In genomic region chr2:196551014-196551413, GRCh38 we compare ENCODE assay signal across 22 cellular contexts.
"Had no signal": no experiment of that assay in that cellular context is flagged by ENCODE, and none has a peak within 500 bp of the region (broad histone marks: within the 10 kb centered on the region; RNA-seq: fewer than 3 reads in every experiment).

No MANE protein-coding gene starts in this region.

- H3K27ac ChIP-seq: body of pancreas, foreskin keratinocyte, left lung, right lobe of liver, stomach, transverse colon had no signal

- H3K27me3 ChIP-seq: body of pancreas, foreskin keratinocyte, left lung, right lobe of liver, stomach, transverse colon had no signal

- H3K4me1 ChIP-seq: body of pancreas, foreskin keratinocyte, left lung, right lobe of liver, stomach, transverse colon had no signal

- H3K36me3 ChIP-seq: left lung, right lobe of liver, stomach, transverse colon had no signal

- H3K9me3 ChIP-seq: body of pancreas, left lung, right lobe of liver, stomach, transverse colon had no signal

- DNase-seq: activated CD4-positive, alpha-beta T cell treated with anti-CD3 and anti-CD28 coated beads, Interleukin-2, amount 10 ng/mL, durations not matched to agents 7 days and 5 days; activated CD8-positive, alpha-beta memory T cell treated with anti-CD3 and anti-CD28 coated beads, Interleukin-2, amount 10 ng/mL, durations not matched to agents 7 days and 5 days; activated CD8-positive, alpha-beta T cell treated with anti-CD3 and anti-CD28 coated beads for 36 hours; activated gamma-delta T cell; activated naive CD4-positive, alpha-beta T cell treated with anti-CD3 and anti-CD28 coated beads, Interleukin-2, amount 50 U/mL, for 16 hours; activated naive CD8-positive, alpha-beta T cell treated with anti-CD3 and anti-CD28 coated beads, Interleukin-2, amount 50 U/mL, for 24 hours; activated T-cell treated with anti-CD3 and anti-CD28 coated beads for 4 hours; anterior cingulate cortex; body of pancreas; effector memory CD4-positive, alpha-beta T cell; foreskin keratinocyte; left lung; naive B cell; occipital lobe; posterior cingulate gyrus; right lobe of liver; small intestine; stimulated activated CD4-positive, alpha-beta T cell treated with anti-CD3 and anti-CD28 coated beads, Interleukin-15, amount 100 ng/mL, for 24 hours; stomach; transverse colon had no signal

- ATAC-seq: activated CD8-positive, alpha-beta memory T cell treated with anti-CD3 and anti-CD28 coated beads, Interleukin-2, amount 10 ng/mL, durations not matched to agents 7 days and 5 days; activated CD8-positive, alpha-beta T cell treated with anti-CD3 and anti-CD28 coated beads for 36 hours; activated naive CD8-positive, alpha-beta T cell treated with anti-CD3 and anti-CD28 coated beads, Interleukin-2, amount 50 U/mL, for 24 hours; body of pancreas; foreskin keratinocyte; left lung; right lobe of liver; stimulated activated memory B cell treated with anti-CD40 and anti-IgM and Interleukin-4, amounts not matched to agents 10 μg/mL and 1 μg/mL and 100 μg/mL, for 72 hours had no signal

- H3K4me3 ChIP-seq: body of pancreas, left lung, lung, right lobe of liver, stomach, transverse colon had no signal
